17 cellular contexts compared by ENCODE assay signal in genomic region chr1:63770381-63770780, GRCh38. TPM values are rescaled to one million over a fixed set of nuclear protein-coding genes. Genes with fewer than 3 reads are reported as not detected.
DNase-seq lines count a peak whose midpoint lies in the region; ATAC-seq and TF ChIP-seq lines count a peak whose summit lies in the region.
"Had no signal": no experiment of that assay in that cellular context is flagged by ENCODE, and none has a peak within 500 bp of the region (broad histone marks: within the 10 kb centered on the region; RNA-seq: fewer than 3 reads in every experiment).

No MANE protein-coding gene starts in this region.

- H3K36me3 Mint-ChIP-seq in osteocyte (ENCODE audit: unreplicated experiment): no peaks in the 10 kb centered on the region
- H3K36me3 Mint-ChIP-seq: CD4-positive, alpha-beta memory T cell had no signal

- no peaks in the 10 kb centered on the region for H3K27me3 Mint-ChIP-seq in osteocyte (ENCODE audit: unreplicated experiment)

- in situ Hi-C loops in Panc1 (cut with HindIII; ENCODE audit: low pct_unique_long_range_greater_than_20kb, low sequenced_read_pairs): no loop called here

- H3K9me3 Mint-ChIP-seq in osteocyte (ENCODE audit: unreplicated experiment): no peaks in the 10 kb centered on the region
- H3K9me3 Mint-ChIP-seq: GM23338, HFFc6 had no signal

- peaks cover 17% of the 10 kb centered on the region for H3K4me1 ChIP-seq in Panc1 (ENCODE audit: control insufficient read depth, insufficient read depth, low read length)
- H3K4me1 ChIP-seq: HAP-1 had no signal

- TF ChIP-seq CTCF in Panc1 (IDR thresholded peaks at IDR 0.05) (no peak), osteocyte (IDR thresholded peaks at IDR 0.05) (no peak)

- 0 out of 2 replicates have a peak overlapping the region, but pooled peaks have one; percentile 13 for H3K27ac ChIP-seq in Panc1 (ENCODE audit: low read length)

- CTCF ChIA-PET in Panc1 (lab: Charles Lee): no interaction called here

- H3K36me3 ChIP-seq in Panc1 (ENCODE audit: control insufficient read depth, insufficient read depth, low read length): no peaks in the 10 kb centered on the region
- H3K36me3 ChIP-seq: HAP-1 had no signal

- DNase-seq in NCI-H69 (lab: John Stamatoyannopoulos, UW) (peak; percentile 7), Panc1 (ENCODE audit: low read depth, low spot score) (no peak), osteocyte (ENCODE audit: extremely low spot score, unreplicated experiment) (peak; percentile 54), pons (ENCODE audit: low spot score) (no peak), NCI-H187 treated with DMSO at 0.1 percent for 48 hours (lab: John Stamatoyannopoulos, UW) (no peak), NCI-H226 (no peak)
- DNase-seq: C1 segment of cervical spinal cord; Calu3; CD4-positive, alpha-beta memory T cell; COR-L47; DMS53; DMS79 treated with DMSO at 0.1 percent for 48 hours; GF-D8; HFFc6 had no signal

- H3K4me3 Mint-ChIP-seq in osteocyte (ENCODE audit: unreplicated experiment): no peak overlapping the region
- H3K4me3 Mint-ChIP-seq: CD4-positive, alpha-beta memory T cell; GM23338; HFFc6 had no signal

- BruUV-seq in Panc1 (replicated peaks; lab: Mats Ljungman, UMichigan): no TSS peak

- peaks cover 16% of the 10 kb centered on the region for H3K4me1 Mint-ChIP-seq in osteocyte (ENCODE audit: unreplicated experiment)

- ATAC-seq in Panc1: no peak
- ATAC-seq: GM23338 had no signal

- no peaks in the 10 kb centered on the region for H3K27me3 ChIP-seq in Panc1 (ENCODE audit: control insufficient read depth, insufficient read depth, low read length)

- intact Hi-C loops in Panc1 (cut with micrococcal nuclease; ENCODE audit: unreplicated experiment): loop anchor here (5.0 to 10.0 kb wide), 5 partner anchors 78 to 474 kb away; no protein-coding TSS in a partner anchor

- H3K27ac Mint-ChIP-seq in osteocyte (ENCODE audit: unreplicated experiment): no peak overlapping the region
- H3K27ac Mint-ChIP-seq: CD4-positive, alpha-beta memory T cell; GM23338; HFFc6 had no signal

- POLR2A ChIA-PET in Panc1 (lab: Charles Lee): no interaction called here

- no peak overlapping the region for H3K4me3 ChIP-seq in Panc1 (ENCODE audit: low read depth in 2 of 2, low read length in 2 of 2)
- H3K4me3 ChIP-seq: GM23338, HAP-1 had no signal

- H3K9me3 ChIP-seq in Panc1 (ENCODE audit: control insufficient read depth, insufficient read depth, low read depth, low read length): no peaks in the 10 kb centered on the region
- H3K9me3 ChIP-seq: HAP-1 had no signal

RNA-seq across cellular contexts. Expression of gene ROR1, which starts 3.4 kb away (rescaled TPM):
- 19.3 TPM for total RNA-seq in Panc1 (2021; ENCODE audit: unreplicated experiment)
- 7.8 TPM for polyA plus RNA-seq in Panc1 (2012; ENCODE audit: insufficient read length)
- 20.6 and 21.8 TPM in 2 replicates for total RNA-seq in osteocyte
- total RNA-seq: CD4-positive, alpha-beta memory T cell; G401 had no signal
- polyA plus RNA-seq: CD4-positive, alpha-beta memory T cell had no signal

Comparison
In these comparisons a context has a peak if more than half of its experiments do, and no peak if none do; other contexts are left out.
1. DNase-seq: peak in NCI-H69 (single experiment) and osteocyte (single experiment); none in Panc1 (single experiment), pons (single experiment), NCI-H187 treated with DMSO at 0.1 percent for 48 hours (single experiment) and NCI-H226 (single experiment).